In the genomic region with DNA sequence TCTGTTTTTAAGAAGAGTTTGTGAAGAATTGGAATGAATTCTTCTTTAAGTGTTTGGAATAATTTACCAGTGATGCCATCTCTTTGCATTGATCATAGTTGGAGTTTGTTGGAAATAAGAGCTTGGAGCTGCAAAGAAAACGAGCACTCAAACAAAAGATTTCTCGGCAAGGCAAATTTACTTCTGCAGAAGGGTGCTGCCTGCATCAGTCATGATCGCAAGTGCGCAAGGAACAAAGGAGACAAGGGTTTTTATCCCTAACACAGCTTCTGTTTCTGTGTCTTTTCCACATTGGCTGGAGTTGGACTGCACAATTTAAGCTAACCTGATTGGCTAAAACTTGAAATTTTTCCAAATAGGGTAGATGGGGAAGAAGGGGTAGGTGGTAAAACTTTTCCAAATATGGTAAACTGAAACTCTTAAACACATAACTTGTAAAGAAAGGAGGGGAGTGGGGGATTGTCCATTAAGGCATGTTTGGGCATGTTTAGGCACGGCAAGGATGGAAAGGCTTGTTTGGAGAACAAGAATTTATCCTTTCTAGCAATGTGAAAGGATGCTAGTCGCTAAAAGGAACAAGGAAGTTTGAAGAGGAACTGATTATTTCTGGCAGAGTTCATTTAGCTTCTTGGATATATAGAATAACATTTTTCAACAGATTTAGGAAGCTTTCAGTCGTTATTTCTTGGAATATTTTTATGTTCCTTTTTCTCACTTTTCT, we compare ENCODE assay signal across 21 cellular contexts. TPM values are rescaled to one million over a fixed set of nuclear protein-coding genes. Genes with fewer than 3 reads are reported as not detected.
"Had no signal": no experiment of that assay in that cellular context is flagged by ENCODE, and none has a peak within 500 bp of the region (broad histone marks: within the 10 kb centered on the region; RNA-seq: fewer than 3 reads in every experiment).

No MANE protein-coding gene starts in this region.

- DNase-seq: activated CD4-positive, alpha-beta T cell treated with anti-CD3 and anti-CD28 coated beads, Interleukin-2, amount 50 U/mL, for 1 hour; activated CD8-positive, alpha-beta memory T cell treated with anti-CD3 and anti-CD28 coated beads for 24 hours; activated naive CD4-positive, alpha-beta T cell treated with Interleukin-2 at 50 U/mL for 16 hours; aorta; hippocampal formation; kidney; left lung; naive thymus-derived CD8-positive, alpha-beta T cell; posterior cingulate gyrus; stimulated activated CD4-positive, alpha-beta T cell treated with anti-CD3 and anti-CD28 coated beads, Interleukin-4, amount 100 ng/mL, for 24 hours; stimulated activated naive CD4-positive, alpha-beta T cell; substantia nigra; T-helper 9 cell; transverse colon had no signal

- H3K27ac ChIP-seq: left lung, skin epidermis, transverse colon, vagina had no signal

- H3K4me3 ChIP-seq: left lung, skin epidermis, transverse colon, vagina had no signal

- ATAC-seq: activated CD4-positive, CD25-positive, alpha-beta regulatory T cell treated with anti-CD3 and anti-CD28 coated beads, Interleukin-2, amount 50 U/mL, for 24 hours; left lung; naive thymus-derived CD8-positive, alpha-beta T cell had no signal

- H3K4me1 ChIP-seq: left lung, transverse colon, vagina had no signal

- H3K36me3 ChIP-seq: left lung, transverse colon, vagina had no signal

- FAIRE-seq: endometrium, kidney had no signal

- H3K27me3 ChIP-seq: left lung, transverse colon, vagina had no signal

RNA-seq across cellular contexts. Expression of gene AADACL4, which starts 3.5 kb away (rescaled TPM):
- total RNA-seq: activated T-helper 1 cell treated with anti-CD3 and anti-CD28 coated beads, Interleukin-12 subunit alpha, Interleukin-12 subunit beta, Interleukin-2, Interleukin-4 antibody, amounts not matched to agents 30 ng/mL and 10 ng/mL and 1 ng/mL, durations not matched to agents 14 hours and 24 hours and 36 hours; aorta; left lung; mucosa of gallbladder; naive thymus-derived CD8-positive, alpha-beta T cell; transverse colon; vagina had no signal
- polyA plus RNA-seq: aorta; esophagus; naive thymus-derived CD8-positive, alpha-beta T cell had no signal
